Comparison of ENCODE assay signal across 26 cellular contexts in the genomic region with DNA sequence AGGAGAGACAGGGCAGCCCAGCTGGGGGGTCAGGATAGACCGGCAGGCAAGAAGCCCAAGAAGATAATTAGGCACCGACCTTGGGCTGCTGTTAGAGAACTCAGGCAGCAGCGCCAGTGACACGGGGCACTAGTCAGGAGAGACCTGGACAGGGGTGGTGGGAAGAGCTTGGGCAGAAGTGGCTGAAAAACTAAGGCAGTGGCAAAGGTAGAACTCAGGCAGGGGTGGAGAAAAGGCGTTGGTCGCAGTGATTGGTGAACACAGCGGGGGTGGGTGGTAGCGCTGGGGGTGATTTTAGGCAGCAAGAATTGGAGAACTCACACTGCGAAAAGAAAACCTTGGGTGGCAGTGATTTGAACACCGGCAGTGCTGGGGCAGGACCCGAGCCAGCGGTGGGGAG. TPM values are rescaled to one million over a fixed set of nuclear protein-coding genes. Genes with fewer than 3 reads are reported as not detected.
A peak's percentile ranks its signal among the peaks of the same experiment; 100 is the strongest.
DNase-seq lines count a peak whose midpoint lies in the region; ATAC-seq and TF ChIP-seq lines count a peak whose summit lies in the region.
"Had no signal": no experiment of that assay in that cellular context is flagged by ENCODE, and none has a peak within 500 bp of the region (broad histone marks: within the 10 kb centered on the region; RNA-seq: fewer than 3 reads in every experiment).

No MANE protein-coding gene starts in this region.

- DNase-seq in activated CD8-positive, alpha-beta T cell treated with anti-CD3 and anti-CD28 coated beads for 36 hours = no peak
- DNase-seq in activated CD8-positive, alpha-beta T cell treated with anti-CD3 and anti-CD28 coated beads, Interleukin-2, amount 10 ng/mL, durations not matched to agents 7 days and 5 days = no peak
- no peak for DNase-seq in CD8-positive, alpha-beta T cell
- DNase-seq in activated T-helper 1 cell treated with anti-CD3 and anti-CD28 coated beads, Interleukin-12 subunit alpha, Interleukin-12 subunit beta, Interleukin-2, Interleukin-4 antibody, amounts not matched to agents 30 ng/mL and 10 ng/mL and 1 ng/mL, durations not matched to agents 14 hours and 24 hours and 36 hours (ENCODE audit: low spot score) = no peak
- DNase-seq in neuronal stem cell (ENCODE audit: low spot score) (no peak), GM10266 (ENCODE audit: extremely low spot score) (no peak), hepatic stellate cell (ENCODE audit: low spot score) (no peak), prostate gland (ENCODE audit: low spot score) (no peak)
- DNase-seq: 8988T; CD8-positive, alpha-beta memory T cell; GDM1; GOT3; Karpas-422; MV-4-11; NCI-H1105 treated with DMSO at 0.1 percent for 48 hours; NCI-H1694; NCI-H2081; NCI-H2171; NCI-H345; NCI-H524 treated with DMSO at 0.1 percent for 48 hours; NCI-H82; Peyer's patch; SJCRH30 had no signal

- H3K9ac ChIP-seq in neuronal stem cell (ENCODE audit: low read depth, low read length, poor library complexity) = peak overlapping the region; percentile 24
- H3K9ac ChIP-seq: BLaER1 treated with 17β-estradiol and CSF1 and Interleukin-3, amounts not matched to agents 10 nM and 100 nM had no signal

- no peak overlapping the region for H3K23ac ChIP-seq in neuronal stem cell (ENCODE audit: low read depth, low read length, poor library complexity)

- no peak overlapping the region for H4K8ac ChIP-seq in neuronal stem cell (ENCODE audit: low read depth, low read length)

- intact Hi-C loops in activated CD8-positive, alpha-beta T cell treated with anti-CD3 and anti-CD28 coated beads for 36 hours (cut with micrococcal nuclease) = no loop called here
- intact Hi-C loops in CD8-positive, alpha-beta T cell (cut with DNase I, micrococcal nuclease) = no loop called here
- intact Hi-C loops in activated T-helper 1 cell treated with anti-CD3 and anti-CD28 coated beads, Interleukin-12 subunit alpha, Interleukin-12 subunit beta, Interleukin-2, Interleukin-4 antibody, amounts not matched to agents 30 ng/mL and 10 ng/mL and 1 ng/mL, durations not matched to agents 14 hours and 24 hours and 36 hours (cut with micrococcal nuclease) = no loop called here
- intact Hi-C loops in prostate gland (cut with DNase I) = no loop called here

- no peak overlapping the region for H3K4me3 Mint-ChIP-seq in activated CD8-positive, alpha-beta T cell treated with anti-CD3 and anti-CD28 coated beads for 36 hours
- no peak overlapping the region for H3K4me3 Mint-ChIP-seq in activated CD8-positive, alpha-beta T cell treated with anti-CD3 and anti-CD28 coated beads, Interleukin-2, amount 10 ng/mL, durations not matched to agents 7 days and 5 days
- H3K4me3 Mint-ChIP-seq in CD8-positive, alpha-beta T cell = no peak overlapping the region
- no peak overlapping the region for H3K4me3 Mint-ChIP-seq in activated T-helper 1 cell treated with anti-CD3 and anti-CD28 coated beads, Interleukin-12 subunit alpha, Interleukin-12 subunit beta, Interleukin-2, Interleukin-4 antibody, amounts not matched to agents 30 ng/mL and 10 ng/mL and 1 ng/mL, durations not matched to agents 14 hours and 24 hours and 36 hours
- H3K4me3 Mint-ChIP-seq: CD8-positive, alpha-beta memory T cell had no signal

- H3K36me3 Mint-ChIP-seq in activated CD8-positive, alpha-beta T cell treated with anti-CD3 and anti-CD28 coated beads for 36 hours (ENCODE audit: low read depth) = peaks cover 34% of the 10 kb centered on the region
- peaks cover 38% of the 10 kb centered on the region for H3K36me3 Mint-ChIP-seq in activated CD8-positive, alpha-beta T cell treated with anti-CD3 and anti-CD28 coated beads, Interleukin-2, amount 10 ng/mL, durations not matched to agents 7 days and 5 days (ENCODE audit: low read depth)
- peaks cover 44% of the 10 kb centered on the region for H3K36me3 Mint-ChIP-seq in CD8-positive, alpha-beta T cell
- peaks cover 39% of the 10 kb centered on the region for H3K36me3 Mint-ChIP-seq in activated T-helper 1 cell treated with anti-CD3 and anti-CD28 coated beads, Interleukin-12 subunit alpha, Interleukin-12 subunit beta, Interleukin-2, Interleukin-4 antibody, amounts not matched to agents 30 ng/mL and 10 ng/mL and 1 ng/mL, durations not matched to agents 14 hours and 24 hours and 36 hours (ENCODE audit: low read depth)

- POLR2A ChIA-PET in activated CD8-positive, alpha-beta T cell treated with anti-CD3 and anti-CD28 coated beads for 36 hours (lab: Charles Lee) = no interaction called here
- POLR2A ChIA-PET in activated CD8-positive, alpha-beta T cell treated with anti-CD3 and anti-CD28 coated beads, Interleukin-2, amount 10 ng/mL, durations not matched to agents 7 days and 5 days (lab: Charles Lee) = no interaction called here
- POLR2A ChIA-PET in CD8-positive, alpha-beta T cell (lab: Charles Lee) = no interaction called here

- no peaks in the 10 kb centered on the region for H3K27me3 ChIP-seq in CD8-positive, alpha-beta T cell (ENCODE audit: insufficient read depth, low read length)
- no peaks in the 10 kb centered on the region for H3K27me3 ChIP-seq in neuronal stem cell (ENCODE audit: control insufficient read depth in 3 of 3, insufficient read depth in 3 of 3, low read depth in 1 of 3, low read length in 3 of 3)
- peaks cover 12% of the 10 kb centered on the region for H3K27me3 ChIP-seq in prostate gland (replicated peaks; ENCODE audit: insufficient read depth)
- H3K27me3 ChIP-seq: BLaER1 treated with 17β-estradiol and CSF1 and Interleukin-3, amounts not matched to agents 10 nM and 100 nM; Peyer's patch; SJCRH30 had no signal

- H3K27me3 Mint-ChIP-seq in activated CD8-positive, alpha-beta T cell treated with anti-CD3 and anti-CD28 coated beads for 36 hours = no peaks in the 10 kb centered on the region
- H3K27me3 Mint-ChIP-seq in activated CD8-positive, alpha-beta T cell treated with anti-CD3 and anti-CD28 coated beads, Interleukin-2, amount 10 ng/mL, durations not matched to agents 7 days and 5 days (ENCODE audit: low read depth) = no peaks in the 10 kb centered on the region
- no peaks in the 10 kb centered on the region for H3K27me3 Mint-ChIP-seq in CD8-positive, alpha-beta T cell (ENCODE audit: low read depth)
- H3K27me3 Mint-ChIP-seq in activated T-helper 1 cell treated with anti-CD3 and anti-CD28 coated beads, Interleukin-12 subunit alpha, Interleukin-12 subunit beta, Interleukin-2, Interleukin-4 antibody, amounts not matched to agents 30 ng/mL and 10 ng/mL and 1 ng/mL, durations not matched to agents 14 hours and 24 hours and 36 hours (ENCODE audit: insufficient read depth) = no peaks in the 10 kb centered on the region
- H3K27me3 Mint-ChIP-seq: CD8-positive, alpha-beta memory T cell had no signal

- no peak overlapping the region for H2BK12ac ChIP-seq in neuronal stem cell (ENCODE audit: low read length)

- no peak overlapping the region for H3K27ac ChIP-seq in CD8-positive, alpha-beta T cell (ENCODE audit: low read depth, low read length)
- H3K27ac ChIP-seq in neuronal stem cell (replicated peaks; ENCODE audit: low read length) = no peak overlapping the region
- H3K27ac ChIP-seq in prostate gland = no peak overlapping the region
- H3K27ac ChIP-seq: BLaER1 treated with 17β-estradiol and CSF1 and Interleukin-3, amounts not matched to agents 10 nM and 100 nM; Peyer's patch; SJCRH30 had no signal

- no peaks in the 10 kb centered on the region for H3K9me3 ChIP-seq in CD8-positive, alpha-beta T cell (ENCODE audit: low read length)
- peaks cover 0 to 12% of the 10 kb centered on the region in 2 donors for H3K9me3 ChIP-seq in neuronal stem cell (replicated peaks in 1 of 2; ENCODE audit: control insufficient read depth in 2 of 2, insufficient read depth in 1 of 2, low read depth in 1 of 2, low read length in 2 of 2)
- no peaks in the 10 kb centered on the region for H3K9me3 ChIP-seq in prostate gland
- H3K9me3 ChIP-seq: Peyer's patch, SJCRH30 had no signal

- H2BK15ac ChIP-seq in neuronal stem cell (ENCODE audit: low read length) = no peak overlapping the region

- CTCF ChIA-PET in activated CD8-positive, alpha-beta T cell treated with anti-CD3 and anti-CD28 coated beads for 36 hours (lab: Charles Lee) = interaction anchor here (1.4 kb wide), 1 partner anchor 23 kb away, joined by 5 read pairs; a partner anchor contains a TSS
- CTCF ChIA-PET in activated CD8-positive, alpha-beta T cell treated with anti-CD3 and anti-CD28 coated beads, Interleukin-2, amount 10 ng/mL, durations not matched to agents 7 days and 5 days (lab: Charles Lee) = no interaction called here
- CTCF ChIA-PET in CD8-positive, alpha-beta T cell (lab: Charles Lee) = interaction anchor here (1.4 kb wide), 1 partner anchor 22 kb away, joined by 6 read pairs; a partner anchor contains a TSS

- TF ChIP-seq CTCF in activated CD8-positive, alpha-beta T cell treated with anti-CD3 and anti-CD28 coated beads for 36 hours (IDR thresholded peaks at IDR 0.05) = no peak
- TF ChIP-seq CTCF in CD8-positive, alpha-beta T cell (IDR thresholded peaks at IDR 0.05) = no peak
- TF ChIP-seq CTCF in GM10266 (IDR thresholded peaks at IDR 0.05; ENCODE audit: control insufficient read depth, insufficient read depth, low read depth, missing control alignments) = no peak
- TF ChIP-seq CTCF in prostate gland (IDR thresholded peaks at IDR 0.05) = no peak

- no peak overlapping the region for H4K91ac ChIP-seq in neuronal stem cell (ENCODE audit: low read depth, low read length, poor library complexity)

- H3K36me3 ChIP-seq in CD8-positive, alpha-beta T cell (ENCODE audit: insufficient read depth, low read length) = peaks cover 6% of the 10 kb centered on the region
- H3K36me3 ChIP-seq in neuronal stem cell (replicated peaks in 1 of 2; ENCODE audit: control insufficient read depth in 2 of 2, insufficient read depth in 2 of 2, low read length in 2 of 2) (peaks cover 19 to 30% of the 10 kb centered on the region in 2 donors), prostate gland (peaks cover 4 to 8% of the 10 kb centered on the region in 2 donors)

- H3K4ac ChIP-seq in neuronal stem cell (ENCODE audit: low read length) = no peak overlapping the region

- H3K27ac Mint-ChIP-seq in activated CD8-positive, alpha-beta T cell treated with anti-CD3 and anti-CD28 coated beads for 36 hours = peak overlapping the region; percentile 57
- H3K27ac Mint-ChIP-seq in activated CD8-positive, alpha-beta T cell treated with anti-CD3 and anti-CD28 coated beads, Interleukin-2, amount 10 ng/mL, durations not matched to agents 7 days and 5 days = no peak overlapping the region
- peak overlapping the region; percentile 72 for H3K27ac Mint-ChIP-seq in CD8-positive, alpha-beta T cell
- H3K27ac Mint-ChIP-seq in activated T-helper 1 cell treated with anti-CD3 and anti-CD28 coated beads, Interleukin-12 subunit alpha, Interleukin-12 subunit beta, Interleukin-2, Interleukin-4 antibody, amounts not matched to agents 30 ng/mL and 10 ng/mL and 1 ng/mL, durations not matched to agents 14 hours and 24 hours and 36 hours = peak overlapping the region; percentile 49

- H3K4me2 ChIP-seq in neuronal stem cell (ENCODE audit: insufficient read depth, low read length, poor library complexity, severe bottlenecking) = no peak overlapping the region
- H3K4me2 ChIP-seq: BLaER1 treated with 17β-estradiol and CSF1 and Interleukin-3, amounts not matched to agents 10 nM and 100 nM had no signal

- H2BK5ac ChIP-seq in neuronal stem cell (ENCODE audit: low read length) = no peak overlapping the region

- peaks cover 8% of the 10 kb centered on the region for H3K4me1 ChIP-seq in CD8-positive, alpha-beta T cell (ENCODE audit: insufficient read depth, low read length)
- peaks cover 0 to 2% of the 10 kb centered on the region in 2 donors for H3K4me1 ChIP-seq in neuronal stem cell (ENCODE audit: control insufficient read depth in 2 of 2, insufficient read depth in 1 of 2, low read depth in 1 of 2, low read length in 2 of 2)
- H3K4me1 ChIP-seq in prostate gland (replicated peaks) = no peaks in the 10 kb centered on the region

- no peak overlapping the region for H3K4me3 ChIP-seq in CD8-positive, alpha-beta T cell (ENCODE audit: low read depth, low read length)
- H3K4me3 ChIP-seq in neuronal stem cell (ENCODE audit: low read length in 2 of 2) (peak overlapping the region in 1 of 2 donors; percentile 40), prostate gland (no peak overlapping the region)
- H3K4me3 ChIP-seq: BLaER1 treated with 17β-estradiol and CSF1 and Interleukin-3, amounts not matched to agents 10 nM and 100 nM; Peyer's patch; SJCRH30 had no signal

- no peaks in the 10 kb centered on the region for H3K79me1 ChIP-seq in neuronal stem cell (ENCODE audit: low read depth, low read length)

- H2AK5ac ChIP-seq in neuronal stem cell (ENCODE audit: low read depth, low read length) = no peak overlapping the region

- H3K18ac ChIP-seq in neuronal stem cell (ENCODE audit: low read length) = no peak overlapping the region

- TF ChIP-seq POLR2A in prostate gland (IDR thresholded peaks at IDR 0.05) = no peak

- H3K14ac ChIP-seq in neuronal stem cell (ENCODE audit: low read length) = no peak overlapping the region

- H2AFZ ChIP-seq in neuronal stem cell (ENCODE audit: low read length) = no peak overlapping the region

- H2BK120ac ChIP-seq in neuronal stem cell (ENCODE audit: low read depth, low read length) = no peak overlapping the region

- no CpG with 5 or more reads among the region's 12 CpGs for WGBS in neuronal stem cell (ENCODE audit: extremely low coverage in 2 of 2, insufficient read length in 2 of 2, insufficient replicate concordance in 1 of 2), 2 donors
- 95% methylated on average over 12 of the region's 12 CpGs for WGBS in prostate gland

- H3K9me3 Mint-ChIP-seq in activated CD8-positive, alpha-beta T cell treated with anti-CD3 and anti-CD28 coated beads for 36 hours = no peaks in the 10 kb centered on the region
- H3K9me3 Mint-ChIP-seq in activated CD8-positive, alpha-beta T cell treated with anti-CD3 and anti-CD28 coated beads, Interleukin-2, amount 10 ng/mL, durations not matched to agents 7 days and 5 days (ENCODE audit: insufficient read depth) = no peaks in the 10 kb centered on the region
- H3K9me3 Mint-ChIP-seq in CD8-positive, alpha-beta T cell = no peaks in the 10 kb centered on the region
- H3K9me3 Mint-ChIP-seq in activated T-helper 1 cell treated with anti-CD3 and anti-CD28 coated beads, Interleukin-12 subunit alpha, Interleukin-12 subunit beta, Interleukin-2, Interleukin-4 antibody, amounts not matched to agents 30 ng/mL and 10 ng/mL and 1 ng/mL, durations not matched to agents 14 hours and 24 hours and 36 hours = no peaks in the 10 kb centered on the region
- H3K9me3 Mint-ChIP-seq: CD8-positive, alpha-beta memory T cell had no signal

- ATAC-seq in activated CD8-positive, alpha-beta T cell treated with anti-CD3 and anti-CD28 coated beads for 36 hours = no peak
- no peak for ATAC-seq in activated CD8-positive, alpha-beta T cell treated with anti-CD3 and anti-CD28 coated beads, Interleukin-2, amount 10 ng/mL, durations not matched to agents 7 days and 5 days
- no peak for ATAC-seq in CD8-positive, alpha-beta T cell

- peaks cover 26% of the 10 kb centered on the region for H3K4me1 Mint-ChIP-seq in activated CD8-positive, alpha-beta T cell treated with anti-CD3 and anti-CD28 coated beads for 36 hours (ENCODE audit: low read depth)
- peaks cover 23% of the 10 kb centered on the region for H3K4me1 Mint-ChIP-seq in activated CD8-positive, alpha-beta T cell treated with anti-CD3 and anti-CD28 coated beads, Interleukin-2, amount 10 ng/mL, durations not matched to agents 7 days and 5 days (ENCODE audit: low read depth)
- H3K4me1 Mint-ChIP-seq in CD8-positive, alpha-beta T cell (ENCODE audit: low read depth) = peaks cover 25% of the 10 kb centered on the region
- peaks cover 12% of the 10 kb centered on the region for H3K4me1 Mint-ChIP-seq in activated T-helper 1 cell treated with anti-CD3 and anti-CD28 coated beads, Interleukin-12 subunit alpha, Interleukin-12 subunit beta, Interleukin-2, Interleukin-4 antibody, amounts not matched to agents 30 ng/mL and 10 ng/mL and 1 ng/mL, durations not matched to agents 14 hours and 24 hours and 36 hours (ENCODE audit: low read depth)

RNA-seq across cellular contexts. Expression of a gene that starts 4.3 kb away (rescaled TPM):
- under 1 TPM; 0.56 to 0.69 TPM for total RNA-seq in activated CD8-positive, alpha-beta T cell treated with anti-CD3 and anti-CD28 coated beads for 36 hours
- total RNA-seq in activated CD8-positive, alpha-beta T cell treated with anti-CD3 and anti-CD28 coated beads, Interleukin-2, amount 10 ng/mL, durations not matched to agents 7 days and 5 days = 1 to 10 TPM in 1 of 2 experiments, under 1 TPM in 1; 0.79 to 1.1 TPM
- total RNA-seq in CD8-positive, alpha-beta T cell = 1 to 10 TPM in 1 of 2 experiments, under 1 TPM in 1; 0.97 to 1.0 TPM
- total RNA-seq in activated T-helper 1 cell treated with anti-CD3 and anti-CD28 coated beads, Interleukin-12 subunit alpha, Interleukin-12 subunit beta, Interleukin-2, Interleukin-4 antibody, amounts not matched to agents 30 ng/mL and 10 ng/mL and 1 ng/mL, durations not matched to agents 14 hours and 24 hours and 36 hours = 0.67 and 0.88 TPM in 2 replicates
- 1.3 TPM for polyA plus RNA-seq in neuronal stem cell (2013, experiment 1 of 2)
- polyA plus RNA-seq in neuronal stem cell (2013, experiment 2 of 2) = 1.2 TPM
- 1 to 10 TPM in 1 of 2 donors, not detected in 1; 3.0 TPM for total RNA-seq in prostate gland
- total RNA-seq: Daoy, M059J had no signal
- polyA plus RNA-seq: CD8-positive, alpha-beta memory T cell had no signal

RNA-seq across cellular contexts. Expression of a gene that starts 7.9 kb away (rescaled TPM):
- total RNA-seq in activated CD8-positive, alpha-beta T cell treated with anti-CD3 and anti-CD28 coated beads for 36 hours = 10 to 100 TPM; 56.5 to 57.9 TPM
- 10 to 100 TPM; 31.9 to 36.6 TPM for total RNA-seq in activated CD8-positive, alpha-beta T cell treated with anti-CD3 and anti-CD28 coated beads, Interleukin-2, amount 10 ng/mL, durations not matched to agents 7 days and 5 days
- 10 to 100 TPM; 62.9 to 66.1 TPM for total RNA-seq in CD8-positive, alpha-beta T cell
- 98.1 and 102 TPM in 2 replicates for total RNA-seq in activated T-helper 1 cell treated with anti-CD3 and anti-CD28 coated beads, Interleukin-12 subunit alpha, Interleukin-12 subunit beta, Interleukin-2, Interleukin-4 antibody, amounts not matched to agents 30 ng/mL and 10 ng/mL and 1 ng/mL, durations not matched to agents 14 hours and 24 hours and 36 hours
- 14.1 TPM for polyA plus RNA-seq in neuronal stem cell (2013, experiment 1 of 2)
- polyA plus RNA-seq in neuronal stem cell (2013, experiment 2 of 2) = 13.2 TPM
- 10 to 100 TPM; 29.8 to 50.6 TPM for total RNA-seq in prostate gland

RNA-seq across cellular contexts. Expression of a gene that starts 8.3 kb away (rescaled TPM):
- 10 to 100 TPM; 20.0 to 21.5 TPM for total RNA-seq in activated CD8-positive, alpha-beta T cell treated with anti-CD3 and anti-CD28 coated beads for 36 hours
- total RNA-seq in activated CD8-positive, alpha-beta T cell treated with anti-CD3 and anti-CD28 coated beads, Interleukin-2, amount 10 ng/mL, durations not matched to agents 7 days and 5 days = 10 to 100 TPM; 36.4 to 40.3 TPM
- 10 to 100 TPM; 90.6 to 95.1 TPM for total RNA-seq in CD8-positive, alpha-beta T cell
- total RNA-seq in activated T-helper 1 cell treated with anti-CD3 and anti-CD28 coated beads, Interleukin-12 subunit alpha, Interleukin-12 subunit beta, Interleukin-2, Interleukin-4 antibody, amounts not matched to agents 30 ng/mL and 10 ng/mL and 1 ng/mL, durations not matched to agents 14 hours and 24 hours and 36 hours = 28.3 and 28.7 TPM in 2 replicates
- 17.7 TPM for polyA plus RNA-seq in neuronal stem cell (2013, experiment 1 of 2)
- 18.7 TPM for polyA plus RNA-seq in neuronal stem cell (2013, experiment 2 of 2)
- total RNA-seq in prostate gland = 10 to 100 TPM; 55.8 to 89.0 TPM

RNA-seq across cellular contexts. Expression of a gene that starts 22.9 kb away (rescaled TPM):
- 10 to 100 TPM; 43.4 to 48.6 TPM for total RNA-seq in activated CD8-positive, alpha-beta T cell treated with anti-CD3 and anti-CD28 coated beads for 36 hours
- 10 to 100 TPM; 36.2 to 36.6 TPM for total RNA-seq in activated CD8-positive, alpha-beta T cell treated with anti-CD3 and anti-CD28 coated beads, Interleukin-2, amount 10 ng/mL, durations not matched to agents 7 days and 5 days
- 10 to 100 TPM; 24.3 to 26.1 TPM for total RNA-seq in CD8-positive, alpha-beta T cell
- total RNA-seq in activated T-helper 1 cell treated with anti-CD3 and anti-CD28 coated beads, Interleukin-12 subunit alpha, Interleukin-12 subunit beta, Interleukin-2, Interleukin-4 antibody, amounts not matched to agents 30 ng/mL and 10 ng/mL and 1 ng/mL, durations not matched to agents 14 hours and 24 hours and 36 hours = 36.5 and 38.4 TPM in 2 replicates
- polyA plus RNA-seq in neuronal stem cell (2013, experiment 1 of 2) = 35.8 TPM
- 34.7 TPM for polyA plus RNA-seq in neuronal stem cell (2013, experiment 2 of 2)
- total RNA-seq in prostate gland = 10 to 100 TPM; 23.3 to 57.5 TPM

RNA-seq across cellular contexts. Expression of a gene that starts 23.1 kb away (rescaled TPM):
- 10 to 100 TPM; 80.1 to 81.2 TPM for total RNA-seq in activated CD8-positive, alpha-beta T cell treated with anti-CD3 and anti-CD28 coated beads for 36 hours
- 10 to 100 TPM; 60.2 to 61.7 TPM for total RNA-seq in activated CD8-positive, alpha-beta T cell treated with anti-CD3 and anti-CD28 coated beads, Interleukin-2, amount 10 ng/mL, durations not matched to agents 7 days and 5 days
- 10 to 100 TPM; 14.4 to 15.7 TPM for total RNA-seq in CD8-positive, alpha-beta T cell
- total RNA-seq in activated T-helper 1 cell treated with anti-CD3 and anti-CD28 coated beads, Interleukin-12 subunit alpha, Interleukin-12 subunit beta, Interleukin-2, Interleukin-4 antibody, amounts not matched to agents 30 ng/mL and 10 ng/mL and 1 ng/mL, durations not matched to agents 14 hours and 24 hours and 36 hours = 118 and 120 TPM in 2 replicates
- polyA plus RNA-seq in neuronal stem cell (2013, experiment 1 of 2) = 29.7 TPM
- 30.0 TPM for polyA plus RNA-seq in neuronal stem cell (2013, experiment 2 of 2)
- total RNA-seq in prostate gland = 10 to 100 TPM; 32.0 to 41.5 TPM
